In the genomic region with DNA sequence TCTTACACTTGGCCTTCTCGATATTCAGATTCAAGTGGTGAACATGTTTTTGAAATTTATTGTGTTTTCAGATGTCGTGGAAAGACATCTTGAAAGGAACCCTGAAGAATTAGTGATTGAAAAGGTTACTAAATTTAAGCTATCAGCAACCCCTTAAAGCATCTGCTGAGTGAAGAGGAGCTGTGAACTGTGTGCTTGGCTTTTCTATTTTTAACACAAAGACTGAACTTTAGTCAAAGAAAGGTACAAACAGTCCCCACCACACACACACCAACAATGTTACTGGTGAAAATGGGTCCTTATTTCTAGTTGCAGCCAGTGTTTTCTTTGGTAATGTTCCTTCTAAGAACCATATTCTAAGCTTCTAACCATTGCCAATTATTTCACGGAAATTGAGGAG, we compare ENCODE assay signal across 32 cellular contexts.
"Had no signal": no experiment of that assay in that cellular context is flagged by ENCODE, and none has a peak within 500 bp of the region (broad histone marks: within the 10 kb centered on the region; RNA-seq: fewer than 3 reads in every experiment).

No MANE protein-coding gene starts in this region.

- H3K27me3 ChIP-seq: ascending aorta, breast epithelium, SJCRH30 had no signal

- H3K27ac Mint-ChIP-seq: activated CD4-positive, alpha-beta T cell treated with anti-CD3 and anti-CD28 coated beads for 36 hours; activated CD4-positive, alpha-beta T cell treated with anti-CD3 and anti-CD28 coated beads, Interleukin-2, amount 10 ng/mL, durations not matched to agents 7 days and 5 days; activated CD8-positive, alpha-beta T cell treated with anti-CD3 and anti-CD28 coated beads, Interleukin-2, amount 10 ng/mL, durations not matched to agents 7 days and 5 days; activated naive CD4-positive, alpha-beta T cell treated with anti-CD3 and anti-CD28 coated beads, Interleukin-2, amount 50 U/mL, for 24 hours; activated naive CD8-positive, alpha-beta T cell treated with anti-CD3 and anti-CD28 coated beads, Interleukin-2, amount 10 ng/mL, durations not matched to agents 7 days and 5 days; activated T-cell treated with anti-CD3 and anti-CD28 coated beads, Interleukin-2, amount 50 U/mL, for 24 hours; activated T-helper 2 cell treated with anti-CD3 and anti-CD28 coated beads, Interferon-gamma antibody, Interleukin-2, Interleukin-4, amounts not matched to agents 10 μg/mL and 5 μg/mL and 100 μg/mL, durations not matched to agents 14 hours and 24 hours and 36 hours; T-helper 1 cell treated with Interleukin-12 subunit alpha and Interleukin-12 subunit beta and Interleukin-4 antibody, amounts not matched to agents 30 μg/mL and 1 μg/mL, for 36 hours; T-helper 2 cell treated with Interferon-gamma antibody and Interleukin-4, amounts not matched to agents 5 μg/mL and 100 μg/mL, for 36 hours; WTC11 had no signal

- ATAC-seq: activated CD4-positive, alpha-beta T cell treated with anti-CD3 and anti-CD28 coated beads for 36 hours; activated CD4-positive, CD25-positive, alpha-beta regulatory T cell treated with anti-CD3 and anti-CD28 coated beads, Interleukin-2, amount 50 U/mL, for 24 hours; activated CD8-positive, alpha-beta T cell treated with anti-CD3 and anti-CD28 coated beads, Interleukin-2, amount 10 ng/mL, durations not matched to agents 7 days and 5 days; K562; WTC11 had no signal

- H3K4me1 ChIP-seq: ascending aorta, breast epithelium had no signal

- H3K4me1 Mint-ChIP-seq: activated CD4-positive, alpha-beta T cell treated with anti-CD3 and anti-CD28 coated beads for 36 hours; activated CD4-positive, alpha-beta T cell treated with anti-CD3 and anti-CD28 coated beads, Interleukin-2, amount 10 ng/mL, durations not matched to agents 7 days and 5 days; activated naive CD4-positive, alpha-beta T cell treated with anti-CD3 and anti-CD28 coated beads, Interleukin-2, amount 50 U/mL, for 24 hours; activated naive CD8-positive, alpha-beta T cell treated with anti-CD3 and anti-CD28 coated beads, Interleukin-2, amount 10 ng/mL, durations not matched to agents 7 days and 5 days had no signal

- H3K4me3 Mint-ChIP-seq: activated CD4-positive, alpha-beta T cell treated with anti-CD3 and anti-CD28 coated beads for 36 hours; activated CD4-positive, alpha-beta T cell treated with anti-CD3 and anti-CD28 coated beads, Interleukin-2, amount 10 ng/mL, durations not matched to agents 7 days and 5 days; activated CD8-positive, alpha-beta T cell treated with anti-CD3 and anti-CD28 coated beads, Interleukin-2, amount 10 ng/mL, durations not matched to agents 7 days and 5 days; activated naive CD4-positive, alpha-beta T cell treated with anti-CD3 and anti-CD28 coated beads, Interleukin-2, amount 50 U/mL, for 24 hours; activated naive CD8-positive, alpha-beta T cell treated with anti-CD3 and anti-CD28 coated beads, Interleukin-2, amount 10 ng/mL, durations not matched to agents 7 days and 5 days; activated T-cell treated with anti-CD3 and anti-CD28 coated beads, Interleukin-2, amount 50 U/mL, for 24 hours; T-helper 1 cell treated with Interleukin-12 subunit alpha and Interleukin-12 subunit beta and Interleukin-4 antibody, amounts not matched to agents 30 μg/mL and 1 μg/mL, for 36 hours; T-helper 2 cell treated with Interferon-gamma antibody and Interleukin-4, amounts not matched to agents 5 μg/mL and 100 μg/mL, for 36 hours; WTC11 had no signal

- H3K36me3 ChIP-seq: ascending aorta, breast epithelium, SJCRH30 had no signal

- H3K4me3 ChIP-seq: ascending aorta, breast epithelium, K562, SJCRH30, SK-N-MC had no signal

- H3K27ac ChIP-seq: ascending aorta, breast epithelium, SJCRH30, SK-N-MC had no signal

- DNase-seq: activated CD4-positive, alpha-beta T cell treated with anti-CD3 and anti-CD28 coated beads for 36 hours; activated CD4-positive, alpha-beta T cell treated with anti-CD3 and anti-CD28 coated beads, Interleukin-2, amount 10 ng/mL, durations not matched to agents 7 days and 5 days; activated CD4-positive, alpha-beta T cell treated with anti-CD3 and anti-CD28 coated beads, Interleukin-2, amount 50 U/mL, for 48 hours; activated CD8-positive, alpha-beta T cell treated with anti-CD3 and anti-CD28 coated beads, Interleukin-2, amount 10 ng/mL, durations not matched to agents 7 days and 5 days; activated gamma-delta T cell; activated naive CD4-positive, alpha-beta T cell treated with Interleukin-2 at 50 U/mL for 16 hours; activated naive CD8-positive, alpha-beta T cell treated with anti-CD3 and anti-CD28 coated beads, Interleukin-2, amount 10 ng/mL, durations not matched to agents 7 days and 5 days; activated T-cell treated with anti-CD3 and anti-CD28 coated beads, Interleukin-2, amount 50 U/mL, for 24 hours; amygdala; central memory CD4-positive, alpha-beta T cell; NCI-H1092 treated with DMSO at 0.1 percent for 48 hours; NCI-H1417; NCI-H146; NCI-H187; NCI-H2029 treated with DMSO at 0.1 percent for 48 hours; NCI-H2107; NCI-H2171; NCI-H510A; NCI-H526; NCI-H748 treated with DMSO at 0.1 percent for 48 hours; SHP77; SJCRH30 had no signal

- H3K9me3 Mint-ChIP-seq: activated T-cell treated with anti-CD3 and anti-CD28 coated beads, Interleukin-2, amount 50 U/mL, for 24 hours; activated T-helper 2 cell treated with anti-CD3 and anti-CD28 coated beads, Interferon-gamma antibody, Interleukin-2, Interleukin-4, amounts not matched to agents 10 μg/mL and 5 μg/mL and 100 μg/mL, durations not matched to agents 14 hours and 24 hours and 36 hours; T-helper 1 cell treated with Interleukin-12 subunit alpha and Interleukin-12 subunit beta and Interleukin-4 antibody, amounts not matched to agents 30 μg/mL and 1 μg/mL, for 36 hours; T-helper 2 cell treated with Interferon-gamma antibody and Interleukin-4, amounts not matched to agents 5 μg/mL and 100 μg/mL, for 36 hours had no signal

- H3K27me3 Mint-ChIP-seq: activated CD4-positive, alpha-beta T cell treated with anti-CD3 and anti-CD28 coated beads, Interleukin-2, amount 10 ng/mL, durations not matched to agents 7 days and 5 days; activated naive CD8-positive, alpha-beta T cell treated with anti-CD3 and anti-CD28 coated beads, Interleukin-2, amount 10 ng/mL, durations not matched to agents 7 days and 5 days had no signal

- H3K9me3 ChIP-seq: ascending aorta, SJCRH30 had no signal
